Comparison of ENCODE assay signal across 2 cellular contexts in the genomic region with DNA sequence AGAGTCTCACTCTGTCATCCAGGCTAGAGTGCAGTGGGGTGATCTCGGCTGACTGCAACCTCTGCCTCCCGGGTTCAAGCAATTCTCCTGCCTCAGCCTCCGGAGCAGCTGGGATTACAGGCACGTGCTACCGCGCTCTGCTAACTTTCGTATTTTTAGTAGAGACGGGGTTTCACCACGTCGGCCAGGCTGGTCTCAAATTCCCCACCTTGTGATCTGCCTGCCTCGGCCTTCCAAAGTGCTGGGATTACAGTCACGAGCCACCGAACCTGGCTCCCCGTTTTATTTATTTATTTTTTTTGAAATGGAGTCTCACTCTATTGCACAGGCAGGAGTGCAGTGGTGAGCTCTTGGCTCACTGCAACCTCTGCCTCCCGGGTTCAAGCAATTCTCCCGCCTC. TPM values are rescaled to one million over a fixed set of nuclear protein-coding genes. Genes with fewer than 3 reads are reported as not detected.
"Had no signal": no experiment of that assay in that cellular context is flagged by ENCODE, and none has a peak within 500 bp of the region (broad histone marks: within the 10 kb centered on the region; RNA-seq: fewer than 3 reads in every experiment).

No MANE protein-coding gene starts in this region.

RNA-seq across cellular contexts. Expression of gene PTGES3L, which starts 4.2 kb away (rescaled TPM):
- total RNA-seq: right lobe of liver had no signal
- polyA plus RNA-seq: naive thymus-derived CD4-positive, alpha-beta T cell had no signal
